In genomic region chr1:109787211-109787844, GRCh38 we compare ENCODE assay signal across 19 cellular contexts. TPM values are rescaled to one million over a fixed set of nuclear protein-coding genes. Genes with fewer than 3 reads are reported as not detected.
DNase-seq lines count a peak whose midpoint lies in the region; ATAC-seq, FAIRE-seq and TF ChIP-seq lines count a peak whose summit lies in the region.
"Had no signal": no experiment of that assay in that cellular context is flagged by ENCODE, and none has a peak within 500 bp of the region (broad histone marks: within the 10 kb centered on the region; RNA-seq: fewer than 3 reads in every experiment).

No MANE protein-coding gene starts in this region.

- peak overlapping the region in 1 of 2 donors; percentile 19 for H3K27ac Mint-ChIP-seq in activated naive CD4-positive, alpha-beta T cell treated with anti-CD3 and anti-CD28 coated beads, Interleukin-2, amount 50 U/mL, for 72 hours
- peak overlapping the region; percentile 29 for H3K27ac Mint-ChIP-seq in activated T-helper 1 cell treated with anti-CD3 and anti-CD28 coated beads, Interleukin-12 subunit alpha, Interleukin-12 subunit beta, Interleukin-2, Interleukin-4 antibody, amounts not matched to agents 30 ng/mL and 10 ng/mL and 1 ng/mL, durations not matched to agents 14 hours and 24 hours and 36 hours
- H3K27ac Mint-ChIP-seq in CD8-positive, alpha-beta T cell = no peak overlapping the region
- H3K27ac Mint-ChIP-seq: activated CD4-positive, alpha-beta memory T cell treated with anti-CD3 and anti-CD28 coated beads, Interleukin-2, amount 10 ng/mL, durations not matched to agents 7 days and 5 days had no signal

- H3K4me3 Mint-ChIP-seq in activated T-helper 1 cell treated with anti-CD3 and anti-CD28 coated beads, Interleukin-12 subunit alpha, Interleukin-12 subunit beta, Interleukin-2, Interleukin-4 antibody, amounts not matched to agents 30 ng/mL and 10 ng/mL and 1 ng/mL, durations not matched to agents 14 hours and 24 hours and 36 hours = no peak overlapping the region
- H3K4me3 Mint-ChIP-seq in CD8-positive, alpha-beta T cell = no peak overlapping the region
- H3K4me3 Mint-ChIP-seq: activated CD4-positive, alpha-beta memory T cell treated with anti-CD3 and anti-CD28 coated beads, Interleukin-2, amount 10 ng/mL, durations not matched to agents 7 days and 5 days had no signal

- intact Hi-C loops in activated T-helper 1 cell treated with anti-CD3 and anti-CD28 coated beads, Interleukin-12 subunit alpha, Interleukin-12 subunit beta, Interleukin-2, Interleukin-4 antibody, amounts not matched to agents 30 ng/mL and 10 ng/mL and 1 ng/mL, durations not matched to agents 14 hours and 24 hours and 36 hours (cut with micrococcal nuclease) = no loop called here
- intact Hi-C loops in CD8-positive, alpha-beta T cell (cut with DNase I, micrococcal nuclease) = no loop called here

- no peaks in the 10 kb centered on the region for H4K20me1 ChIP-seq in keratinocyte (ENCODE audit: control insufficient read depth, extremely low read depth, insufficient read depth, low read length)

- no peaks in the 10 kb centered on the region for H3K36me3 Mint-ChIP-seq in activated naive CD4-positive, alpha-beta T cell treated with anti-CD3 and anti-CD28 coated beads, Interleukin-2, amount 50 U/mL, for 72 hours
- peaks cover 4% of the 10 kb centered on the region for H3K36me3 Mint-ChIP-seq in activated T-helper 1 cell treated with anti-CD3 and anti-CD28 coated beads, Interleukin-12 subunit alpha, Interleukin-12 subunit beta, Interleukin-2, Interleukin-4 antibody, amounts not matched to agents 30 ng/mL and 10 ng/mL and 1 ng/mL, durations not matched to agents 14 hours and 24 hours and 36 hours (ENCODE audit: low read depth)
- H3K36me3 Mint-ChIP-seq in CD8-positive, alpha-beta T cell = no peaks in the 10 kb centered on the region

- no peaks in the 10 kb centered on the region for H3K36me3 ChIP-seq in keratinocyte (ENCODE audit: control insufficient read depth in 2 of 2, extremely low read depth in 1 of 2, insufficient read depth in 2 of 2, low read length in 2 of 2)
- H3K36me3 ChIP-seq in subcutaneous abdominal adipose tissue (ENCODE audit: control insufficient read depth in 5 of 5, insufficient read depth in 5 of 5, low read length in 5 of 5) = no peaks in the 10 kb centered on the region
- H3K36me3 ChIP-seq in CD8-positive, alpha-beta T cell (ENCODE audit: insufficient read depth, low read length) = no peaks in the 10 kb centered on the region
- H3K36me3 ChIP-seq: upper lobe of left lung had no signal

- no peak overlapping the region for H2AFZ ChIP-seq in keratinocyte (ENCODE audit: control insufficient read depth, low read length)

- dilution Hi-C loops in keratinocyte (cut with MboI; ENCODE audit: extremely low pct_ligation_motif_present, low sequenced_read_pairs) = no loop called here

- H3K9me3 Mint-ChIP-seq in activated naive CD4-positive, alpha-beta T cell treated with anti-CD3 and anti-CD28 coated beads, Interleukin-2, amount 50 U/mL, for 72 hours = no peaks in the 10 kb centered on the region
- H3K9me3 Mint-ChIP-seq in activated T-helper 1 cell treated with anti-CD3 and anti-CD28 coated beads, Interleukin-12 subunit alpha, Interleukin-12 subunit beta, Interleukin-2, Interleukin-4 antibody, amounts not matched to agents 30 ng/mL and 10 ng/mL and 1 ng/mL, durations not matched to agents 14 hours and 24 hours and 36 hours = no peaks in the 10 kb centered on the region
- H3K9me3 Mint-ChIP-seq in CD8-positive, alpha-beta T cell = no peaks in the 10 kb centered on the region
- H3K9me3 Mint-ChIP-seq: activated CD4-positive, alpha-beta memory T cell treated with anti-CD3 and anti-CD28 coated beads, Interleukin-2, amount 10 ng/mL, durations not matched to agents 7 days and 5 days had no signal

- no peaks in the 10 kb centered on the region for H3K9me3 ChIP-seq in keratinocyte (ENCODE audit: control insufficient read depth, low read depth, low read length)
- H3K9me3 ChIP-seq in subcutaneous abdominal adipose tissue (ENCODE audit: control insufficient read depth in 5 of 5, low read length in 5 of 5) = no peaks in the 10 kb centered on the region
- H3K9me3 ChIP-seq in CD8-positive, alpha-beta T cell (ENCODE audit: low read length) = no peaks in the 10 kb centered on the region
- H3K9me3 ChIP-seq: upper lobe of left lung had no signal

- H3K4me3 ChIP-seq in keratinocyte (ENCODE audit: control insufficient read depth in 2 of 3, extremely low read depth in 1 of 3, insufficient read depth in 2 of 3, low read depth in 1 of 3, low read length in 3 of 3) (no peak overlapping the region), subcutaneous abdominal adipose tissue (ENCODE audit: low read depth in 1 of 5, low read length in 5 of 5) (no peak overlapping the region)
- no peak overlapping the region for H3K4me3 ChIP-seq in CD8-positive, alpha-beta T cell (ENCODE audit: low read depth, low read length)
- H3K4me3 ChIP-seq: upper lobe of left lung had no signal

- POLR2A ChIA-PET in CD8-positive, alpha-beta T cell (lab: Charles Lee) = interaction anchor here (1.1 to 1.3 kb wide), 2 partner anchors 10 to 196 kb away, joined by 3 read pairs; no protein-coding TSS in a partner anchor

- no peak for TF ChIP-seq CTCF in keratinocyte (optimal IDR thresholded peaks at IDR 0.05 in 1 of 3, IDR thresholded peaks at IDR 0.05 in 1 of 3, conservative IDR thresholded peaks at IDR 0.05 in 1 of 3; ENCODE audit: extremely low read depth in 1 of 3, insufficient read depth in 2 of 3, low read length in 3 of 3)
- TF ChIP-seq CTCF in CD8-positive, alpha-beta T cell (IDR thresholded peaks at IDR 0.05) = no peak

- H3K4me1 ChIP-seq in keratinocyte (ENCODE audit: control insufficient read depth, extremely low read depth, insufficient read depth, low read length) (peaks cover 32% of the 10 kb centered on the region), subcutaneous abdominal adipose tissue (ENCODE audit: control insufficient read depth in 5 of 5, insufficient read depth in 5 of 5, low read length in 5 of 5) (peaks cover 28 to 80% (median 71%) of the 10 kb centered on the region in 5 donors)
- H3K4me1 ChIP-seq in CD8-positive, alpha-beta T cell (ENCODE audit: insufficient read depth, low read length) = peaks cover 39% of the 10 kb centered on the region

- no peaks in the 10 kb centered on the region for H3K9me1 ChIP-seq in keratinocyte (ENCODE audit: control insufficient read depth, extremely low read depth, insufficient read depth, low read length)

- no peak for ATAC-seq in activated naive CD4-positive, alpha-beta T cell treated with anti-CD3 and anti-CD28 coated beads, Interleukin-2, amount 50 U/mL, for 72 hours
- no peak for ATAC-seq in GM18868 (IDR thresholded peaks at IDR 0.05; ENCODE audit: unreplicated experiment)
- ATAC-seq in CD8-positive, alpha-beta T cell = no peak

- H3K27ac ChIP-seq in keratinocyte (ENCODE audit: control insufficient read depth, insufficient read depth, low read length) = peak overlapping the region; percentile 0
- peak overlapping the region; percentile 72 for H3K27ac ChIP-seq in subcutaneous abdominal adipose tissue (ENCODE audit: low read depth, low read length)
- H3K27ac ChIP-seq in CD8-positive, alpha-beta T cell (ENCODE audit: low read depth, low read length) = no peak overlapping the region

- DNase-seq in activated naive CD4-positive, alpha-beta T cell treated with anti-CD3 and anti-CD28 coated beads, Interleukin-2, amount 50 U/mL, for 16 hours = peak; percentile 1
- no peak for DNase-seq in activated naive CD4-positive, alpha-beta T cell treated with anti-CD3 and anti-CD28 coated beads, Interleukin-2, amount 50 U/mL, for 72 hours (ENCODE audit: low spot score in 2 of 2)
- no peak for DNase-seq in activated T-helper 1 cell treated with anti-CD3 and anti-CD28 coated beads, Interleukin-12 subunit alpha, Interleukin-12 subunit beta, Interleukin-2, Interleukin-4 antibody, amounts not matched to agents 30 ng/mL and 10 ng/mL and 1 ng/mL, durations not matched to agents 14 hours and 24 hours and 36 hours (ENCODE audit: low spot score)
- peak; percentile 62 for DNase-seq in keratinocyte (ENCODE audit: low read depth, low spot score)
- no peak for DNase-seq in stimulated activated CD4-positive, alpha-beta T cell treated with anti-CD3 and anti-CD28 coated beads, Interleukin-1b, Interleukin-23, amount 100 ng/mL, for 48 hours
- DNase-seq in CD8-positive, alpha-beta T cell = no peak
- DNase-seq: NCI-H1436 treated with DMSO at 0.1 percent for 48 hours; NCI-H524; RPMI8226; stimulated activated CD4-positive, alpha-beta T cell treated with anti-CD3 and anti-CD28 coated beads, Interleukin-15, amount 100 ng/mL, for 24 hours had no signal

- H3K27me3 ChIP-seq in keratinocyte (ENCODE audit: control insufficient read depth, extremely low read depth, insufficient read depth, low read length) = no peaks in the 10 kb centered on the region
- H3K27me3 ChIP-seq in subcutaneous abdominal adipose tissue (ENCODE audit: control insufficient read depth in 5 of 5, insufficient read depth in 4 of 5, low read length in 5 of 5) = no peaks in the 10 kb centered on the region
- no peaks in the 10 kb centered on the region for H3K27me3 ChIP-seq in CD8-positive, alpha-beta T cell (ENCODE audit: insufficient read depth, low read length)
- H3K27me3 ChIP-seq: upper lobe of left lung had no signal

- H3K9ac ChIP-seq in keratinocyte (ENCODE audit: control insufficient read depth, extremely low read depth, insufficient read depth, low read length) = peak overlapping the region; percentile 16
- no peak overlapping the region for H3K9ac ChIP-seq in subcutaneous abdominal adipose tissue (ENCODE audit: low read length in 5 of 5)

- no peak for FAIRE-seq in keratinocyte (lab: Jason Lieb, UNC)

- H3K4me2 ChIP-seq in keratinocyte (ENCODE audit: control insufficient read depth, extremely low read depth, insufficient read depth, low read depth, low read length) = no peak overlapping the region

- H3K27me3 Mint-ChIP-seq in activated T-helper 1 cell treated with anti-CD3 and anti-CD28 coated beads, Interleukin-12 subunit alpha, Interleukin-12 subunit beta, Interleukin-2, Interleukin-4 antibody, amounts not matched to agents 30 ng/mL and 10 ng/mL and 1 ng/mL, durations not matched to agents 14 hours and 24 hours and 36 hours (ENCODE audit: insufficient read depth) = no peaks in the 10 kb centered on the region
- no peaks in the 10 kb centered on the region for H3K27me3 Mint-ChIP-seq in CD8-positive, alpha-beta T cell (ENCODE audit: low read depth)
- H3K27me3 Mint-ChIP-seq: activated CD4-positive, alpha-beta memory T cell treated with anti-CD3 and anti-CD28 coated beads, Interleukin-2, amount 10 ng/mL, durations not matched to agents 7 days and 5 days had no signal

- peaks cover 52% of the 10 kb centered on the region for H3K4me1 Mint-ChIP-seq in activated T-helper 1 cell treated with anti-CD3 and anti-CD28 coated beads, Interleukin-12 subunit alpha, Interleukin-12 subunit beta, Interleukin-2, Interleukin-4 antibody, amounts not matched to agents 30 ng/mL and 10 ng/mL and 1 ng/mL, durations not matched to agents 14 hours and 24 hours and 36 hours (ENCODE audit: low read depth)
- H3K4me1 Mint-ChIP-seq in CD8-positive, alpha-beta T cell (ENCODE audit: low read depth) = peaks cover 41% of the 10 kb centered on the region

- H3K79me2 ChIP-seq in keratinocyte (ENCODE audit: control insufficient read depth, insufficient read depth, low read length) = no peaks in the 10 kb centered on the region

- CTCF ChIA-PET in CD8-positive, alpha-beta T cell (lab: Charles Lee) = interaction anchor here (1.0 to 18.9 kb wide), 6 partner anchors 11 to 198 kb away, joined by 3 to 656 read pairs (median 5); partner anchors contain the start of gene AHCYL1

RNA-seq across cellular contexts. Expression of gene EPS8L3, which starts 23.6 kb away (rescaled TPM):
- total RNA-seq in activated naive CD4-positive, alpha-beta T cell treated with anti-CD3 and anti-CD28 coated beads, Interleukin-2, amount 50 U/mL, for 72 hours = not detected
- total RNA-seq in activated T-helper 1 cell treated with anti-CD3 and anti-CD28 coated beads, Interleukin-12 subunit alpha, Interleukin-12 subunit beta, Interleukin-2, Interleukin-4 antibody, amounts not matched to agents 30 ng/mL and 10 ng/mL and 1 ng/mL, durations not matched to agents 14 hours and 24 hours and 36 hours = not detected in 2 replicates
- polyA plus RNA-seq in keratinocyte = not detected in 3 replicates
- not detected for polyA plus RNA-seq in keratinocyte (2011; ENCODE audit: low read depth)
- polyA plus RNA-seq in keratinocyte (2011; cell fraction: cytosol; rRNA removed) = not detected in 2 replicates
- polyA plus RNA-seq in keratinocyte (2011; cell fraction: nucleus; rRNA removed) = not detected in 2 replicates
- not detected in 2 replicates for polyA plus RNA-seq in keratinocyte (2012; ENCODE audit: low replicate concordance)
- polyA minus RNA-seq in keratinocyte = not detected in 3 replicates
- polyA minus RNA-seq in keratinocyte (2011; cell fraction: cytosol; rRNA and poly(A)+ RNA removed) = not detected
- polyA minus RNA-seq in keratinocyte (2011; cell fraction: nucleus; rRNA and poly(A)+ RNA removed) = not detected in 2 replicates
- total RNA-seq in CD8-positive, alpha-beta T cell = not detected
- total RNA-seq: activated CD4-positive, alpha-beta memory T cell treated with anti-CD3 and anti-CD28 coated beads, Interleukin-2, amount 10 ng/mL, durations not matched to agents 7 days and 5 days; cerebellum; fibroblast of lung; HT1080; lung microvascular endothelial cell; osteoblast had no signal
- polyA plus RNA-seq: fibroblast of lung had no signal

RNA-seq across cellular contexts. Expression of gene GSTM3, which starts 46.5 kb away (rescaled TPM):
- total RNA-seq in activated naive CD4-positive, alpha-beta T cell treated with anti-CD3 and anti-CD28 coated beads, Interleukin-2, amount 50 U/mL, for 72 hours = 10 to 100 TPM; 39.0 to 41.1 TPM
- total RNA-seq in activated T-helper 1 cell treated with anti-CD3 and anti-CD28 coated beads, Interleukin-12 subunit alpha, Interleukin-12 subunit beta, Interleukin-2, Interleukin-4 antibody, amounts not matched to agents 30 ng/mL and 10 ng/mL and 1 ng/mL, durations not matched to agents 14 hours and 24 hours and 36 hours = 10.1 and 11.0 TPM in 2 replicates
- polyA plus RNA-seq in keratinocyte = 113 to 158 TPM (median 115 TPM) in 3 replicates
- polyA plus RNA-seq in keratinocyte (2011; ENCODE audit: low read depth) = 25.8 TPM
- 148 and 175 TPM in 2 replicates for polyA plus RNA-seq in keratinocyte (2011; cell fraction: cytosol; rRNA removed)
- polyA plus RNA-seq in keratinocyte (2011; cell fraction: nucleus; rRNA removed) = 82.9 and 93.4 TPM in 2 replicates
- 69.1 and 93.6 TPM in 2 replicates for polyA plus RNA-seq in keratinocyte (2012; ENCODE audit: low replicate concordance)
- 24.2 to 76.2 TPM (median 58.1 TPM) in 3 replicates for polyA minus RNA-seq in keratinocyte
- polyA minus RNA-seq in keratinocyte (2011; cell fraction: cytosol; rRNA and poly(A)+ RNA removed) = 61.0 TPM
- polyA minus RNA-seq in keratinocyte (2011; cell fraction: nucleus; rRNA and poly(A)+ RNA removed) = 15.0 and 27.2 TPM in 2 replicates
- total RNA-seq in CD8-positive, alpha-beta T cell = 10 to 100 TPM; 11.6 to 12.2 TPM

Comparison
In these comparisons a context has a peak if more than half of its experiments do, and no peak if none do; other contexts are left out.
1. DNase-seq: peak in activated naive CD4-positive, alpha-beta T cell treated with anti-CD3 and anti-CD28 coated beads, Interleukin-2, amount 50 U/mL, for 16 hours (single experiment) and keratinocyte (single experiment); none in activated naive CD4-positive, alpha-beta T cell treated with anti-CD3 and anti-CD28 coated beads, Interleukin-2, amount 50 U/mL, for 72 hours (0 of 2), activated T-helper 1 cell treated with anti-CD3 and anti-CD28 coated beads, Interleukin-12 subunit alpha, Interleukin-12 subunit beta, Interleukin-2, Interleukin-4 antibody, amounts not matched to agents 30 ng/mL and 10 ng/mL and 1 ng/mL, durations not matched to agents 14 hours and 24 hours and 36 hours (single experiment), stimulated activated CD4-positive, alpha-beta T cell treated with anti-CD3 and anti-CD28 coated beads, Interleukin-1b, Interleukin-23, amount 100 ng/mL, for 48 hours (single experiment) and CD8-positive, alpha-beta T cell (0 of 7).